ENCODE assay signal across 15 cellular contexts in the genomic region with DNA sequence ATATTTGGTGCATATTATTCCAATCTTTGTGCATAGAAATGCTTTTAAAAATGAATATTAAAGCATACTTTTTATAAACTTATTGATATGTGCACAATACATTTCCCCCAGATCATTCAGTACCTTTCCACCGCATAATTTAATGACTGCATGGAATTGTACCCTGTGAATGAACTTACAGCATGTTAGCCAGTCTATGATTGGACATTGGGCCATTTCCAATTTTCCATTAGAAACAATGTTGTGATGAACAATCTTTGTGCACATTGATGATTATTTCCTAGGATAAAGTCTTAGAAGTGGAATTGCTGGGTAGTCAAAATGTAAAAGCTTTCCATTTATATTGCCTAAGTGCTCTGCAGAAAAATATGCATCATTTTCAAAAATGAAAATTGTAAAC.
DNase-seq lines count a peak whose midpoint lies in the region; ATAC-seq, FAIRE-seq and TF ChIP-seq lines count a peak whose summit lies in the region.
"Had no signal": no experiment of that assay in that cellular context is flagged by ENCODE, and none has a peak within 500 bp of the region (broad histone marks: within the 10 kb centered on the region; RNA-seq: fewer than 3 reads in every experiment).

No MANE protein-coding gene starts in this region.

- BruUV-seq in endothelial cell of umbilical vein (replicated peaks; lab: Mats Ljungman, UMichigan), result no TSS peak

- peaks cover 0 to 6% (median 0%) of the 10 kb centered on the region in 6 donors for H3K9me3 Mint-ChIP-seq in immature natural killer cell
- H3K9me3 Mint-ChIP-seq: CD4-positive, CD25-positive, alpha-beta regulatory T cell had no signal

- H3K36me3 ChIP-seq in ACC112 (ENCODE audit: insufficient read depth, low read length), result no peaks in the 10 kb centered on the region; the same call in 1 of the 2 replicates
- no peaks in the 10 kb centered on the region for H3K36me3 ChIP-seq in adipocyte (ENCODE audit: control insufficient read depth, insufficient read depth, low read length, severe bottlenecking)
- peaks cover 0 to under 1% of the 10 kb centered on the region in 2 experiments for H3K36me3 ChIP-seq in endothelial cell of umbilical vein (ENCODE audit: control insufficient read depth in 2 of 2, extremely low read depth in 1 of 2, insufficient read depth in 2 of 2, low read length in 2 of 2)
- no peaks in the 10 kb centered on the region for H3K36me3 ChIP-seq in osteoblast (ENCODE audit: insufficient read depth, low read length)
- H3K36me3 ChIP-seq: HAP-1 had no signal

- H3K27ac Mint-ChIP-seq in immature natural killer cell, result no peak overlapping the region
- H3K27ac Mint-ChIP-seq: CD4-positive, CD25-positive, alpha-beta regulatory T cell had no signal

- H3K9ac ChIP-seq in adipocyte (ENCODE audit: low read length), result no peak overlapping the region
- H3K9ac ChIP-seq in endothelial cell of umbilical vein (replicated peaks; ENCODE audit: extremely low read depth, insufficient read depth, low read length), result no peak overlapping the region
- H3K9ac ChIP-seq: BLaER1 treated with 17β-estradiol and CSF1 and Interleukin-3, amounts not matched to agents 10 nM and 100 nM had no signal

- H3K79me2 ChIP-seq in ACC112 (ENCODE audit: control insufficient read depth, insufficient read depth, low read length, unreplicated experiment) (no peaks in the 10 kb centered on the region), endothelial cell of umbilical vein (ENCODE audit: control insufficient read depth, insufficient read depth, low read length) (no peaks in the 10 kb centered on the region), osteoblast (ENCODE audit: insufficient read depth, low read length) (no peaks in the 10 kb centered on the region)

- H4K20me1 ChIP-seq in endothelial cell of umbilical vein (replicated peaks; ENCODE audit: control insufficient read depth, extremely low read depth, insufficient read depth, low read length) (no peaks in the 10 kb centered on the region), osteoblast (ENCODE audit: insufficient read depth, low read length) (no peaks in the 10 kb centered on the region)
- H4K20me1 ChIP-seq: BLaER1 treated with 17β-estradiol and CSF1 and Interleukin-3, amounts not matched to agents 10 nM and 100 nM had no signal

- no peak for TF ChIP-seq POLR2A in endothelial cell of umbilical vein (IDR thresholded peaks at IDR 0.05; ENCODE audit: low read depth, low read length)

- H3K4me1 Mint-ChIP-seq in immature natural killer cell, result no peaks in the 10 kb centered on the region
- H3K4me1 Mint-ChIP-seq: CD4-positive, CD25-positive, alpha-beta regulatory T cell had no signal

- no peak for FAIRE-seq in endothelial cell of umbilical vein (lab: Jason Lieb, UNC)

- H3K4me3 Mint-ChIP-seq in immature natural killer cell, result no peak overlapping the region
- H3K4me3 Mint-ChIP-seq: CD4-positive, CD25-positive, alpha-beta regulatory T cell had no signal

- H3K4me1 ChIP-seq in ACC112 (ENCODE audit: control insufficient read depth, insufficient read depth, low read length, unreplicated experiment) (peaks cover 21% of the 10 kb centered on the region), adipocyte (ENCODE audit: control insufficient read depth, insufficient read depth, low read length) (peaks cover 10% of the 10 kb centered on the region), endothelial cell of umbilical vein (ENCODE audit: control insufficient read depth, extremely low read depth, insufficient read depth, low read length) (peaks cover 13% of the 10 kb centered on the region), osteoblast (ENCODE audit: insufficient read depth, low read length) (peaks cover 28% of the 10 kb centered on the region)
- H3K4me1 ChIP-seq: BLaER1 treated with 17β-estradiol and CSF1 and Interleukin-3, amounts not matched to agents 10 nM and 100 nM had no signal

- H3K9me3 ChIP-seq in adipocyte (ENCODE audit: control insufficient read depth, low read length) (no peaks in the 10 kb centered on the region), endothelial cell of umbilical vein (replicated peaks; ENCODE audit: control insufficient read depth, insufficient read depth, low read length) (no peaks in the 10 kb centered on the region), osteoblast (ENCODE audit: low read depth, low read length) (no peaks in the 10 kb centered on the region)
- H3K9me3 ChIP-seq: BLaER1 treated with 17β-estradiol and CSF1 and Interleukin-3, amounts not matched to agents 10 nM and 100 nM; HAP-1 had no signal

- H3K27ac ChIP-seq in ACC112 (ENCODE audit: low read depth, low read length) (peak overlapping the region; percentile 48), endothelial cell of umbilical vein (ENCODE audit: insufficient read depth, low read depth, low read length) (no peak overlapping the region), osteoblast (ENCODE audit: low read depth, low read length) (peak overlapping the region; percentile 52)
- H3K27ac ChIP-seq: BLaER1 treated with 17β-estradiol and CSF1 and Interleukin-3, amounts not matched to agents 10 nM and 100 nM had no signal

- no peak overlapping the region for H2AFZ ChIP-seq in ACC112 (ENCODE audit: low read length, unreplicated experiment)
- no peak overlapping the region for H2AFZ ChIP-seq in endothelial cell of umbilical vein (ENCODE audit: low read depth, low read length)
- H2AFZ ChIP-seq in osteoblast (ENCODE audit: low read length), result no peak overlapping the region

- no peaks in the 10 kb centered on the region for H3K9me1 ChIP-seq in endothelial cell of umbilical vein (replicated peaks; ENCODE audit: control insufficient read depth, extremely low read depth, insufficient read depth, low read length)

- no peak for DNase-seq in adipocyte (ENCODE audit: low read depth)
- no peak for DNase-seq in endothelial cell of umbilical vein (ENCODE audit: low read depth, low spot score)
- DNase-seq in osteoblast (ENCODE audit: insufficient read length, low spot score, missing footprints), result no peak
- no peak for DNase-seq in immature natural killer cell
- no peak for DNase-seq in activated naive CD4-positive, alpha-beta T cell treated with anti-CD3 and anti-CD28 coated beads, Interleukin-2, amount 50 U/mL, for 16 hours
- DNase-seq: 8988T; CD4-positive, CD25-positive, alpha-beta regulatory T cell; DMS53; GF-D8; GOT3 had no signal

- intact Hi-C loops in endothelial cell of umbilical vein (cut with micrococcal nuclease), result no loop called here

- no peaks in the 10 kb centered on the region for H3K27me3 ChIP-seq in ACC112 (ENCODE audit: insufficient read depth, low read length)
- no peaks in the 10 kb centered on the region for H3K27me3 ChIP-seq in adipocyte (replicated peaks; ENCODE audit: control insufficient read depth, insufficient read depth, low read length)
- no peaks in the 10 kb centered on the region for H3K27me3 ChIP-seq in endothelial cell of umbilical vein (ENCODE audit: control insufficient read depth in 2 of 2, insufficient read depth in 2 of 2, low read length in 2 of 2)
- H3K27me3 ChIP-seq in osteoblast (ENCODE audit: insufficient read depth, low read length), result no peaks in the 10 kb centered on the region
- H3K27me3 ChIP-seq: BLaER1 treated with 17β-estradiol and CSF1 and Interleukin-3, amounts not matched to agents 10 nM and 100 nM had no signal

- CTCF ChIA-PET in endothelial cell of umbilical vein (lab: Charles Lee), result no interaction called here

- TF ChIP-seq CTCF in endothelial cell of umbilical vein (IDR thresholded peaks at IDR 0.05; ENCODE audit: extremely low read depth in 1 of 2, insufficient read depth in 1 of 2, low read depth in 1 of 2, low read length in 2 of 2) (no peak), osteoblast (IDR thresholded peaks at IDR 0.05; ENCODE audit: extremely low read depth, low read depth, low read length) (no peak)

- H3K4me3 ChIP-seq in ACC112 (ENCODE audit: low read depth, low read length) (peak overlapping the region; percentile 60), adipocyte (ENCODE audit: low read length) (peak overlapping the region; percentile 38), endothelial cell of umbilical vein (replicated peaks in 1 of 3; ENCODE audit: insufficient read depth in 1 of 3, low read depth in 1 of 3, low read length in 3 of 3) (no peak overlapping the region), osteoblast (ENCODE audit: insufficient read depth, low read length) (peak overlapping the region; percentile 6)
- H3K4me3 ChIP-seq: BLaER1 treated with 17β-estradiol and CSF1 and Interleukin-3, amounts not matched to agents 10 nM and 100 nM; HAP-1 had no signal

- ATAC-seq in GM21515 (IDR thresholded peaks at IDR 0.05; ENCODE audit: unreplicated experiment) (no peak), GM21825 (IDR thresholded peaks at IDR 0.05; ENCODE audit: unreplicated experiment) (no peak)

- H3K27me3 Mint-ChIP-seq in immature natural killer cell (ENCODE audit: low read depth in 3 of 3), result no peaks in the 10 kb centered on the region
- H3K27me3 Mint-ChIP-seq: CD4-positive, CD25-positive, alpha-beta regulatory T cell had no signal

- dilution Hi-C loops in endothelial cell of umbilical vein (cut with MboI; ENCODE audit: extremely low pct_ligation_motif_present, low sequenced_read_pairs), result no loop called here

- H3K36me3 Mint-ChIP-seq in immature natural killer cell, result peaks cover 5 to 26% (median 8%) of the 10 kb centered on the region in 3 donors

- POLR2A ChIA-PET in endothelial cell of umbilical vein (lab: Charles Lee), result no interaction called here

- peak overlapping the region; percentile 16 for H3K4me2 ChIP-seq in endothelial cell of umbilical vein (ENCODE audit: insufficient read depth, low read length)
- H3K4me2 ChIP-seq in osteoblast (ENCODE audit: insufficient read depth, low read length), result peak overlapping the region; percentile 68
- H3K4me2 ChIP-seq: BLaER1 treated with 17β-estradiol and CSF1 and Interleukin-3, amounts not matched to agents 10 nM and 100 nM had no signal

TF ChIP-seq in endothelial cell of umbilical vein, 7 proteins besides CTCF, POLR2A, EP300 and RAD21:
- TF ChIP-seq JUN (IDR thresholded peaks at IDR 0.05; ENCODE audit: borderline replicate concordance, insufficient read depth, insufficient read length, low read depth) (no peak), MYC (IDR thresholded peaks at IDR 0.05; ENCODE audit: low read depth, low read length) (no peak), GATA2 (IDR thresholded peaks at IDR 0.05; ENCODE audit: insufficient read depth, insufficient read length, low read depth, low read length) (no peak), POLR2AphosphoS5 (IDR thresholded peaks at IDR 0.05; ENCODE audit: insufficient read depth, low read depth, low read length) (no peak), FOS (IDR thresholded peaks at IDR 0.05; ENCODE audit: borderline replicate concordance, insufficient read depth, low read length) (no peak), EZH2 (IDR thresholded peaks at IDR 0.05; ENCODE audit: borderline replicate concordance, low read depth, low read length, severe bottlenecking) (no peak)
- TF ChIP-seq, protein P1, sequence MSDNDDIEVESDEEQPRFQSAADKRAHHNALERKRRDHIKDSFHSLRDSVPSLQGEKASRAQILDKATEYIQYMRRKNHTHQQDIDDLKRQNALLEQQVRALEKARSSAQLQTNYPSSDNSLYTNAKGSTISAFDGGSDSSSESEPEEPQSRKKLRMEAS (IDR thresholded peaks at IDR 0.05; ENCODE audit: insufficient read depth, insufficient read length), result no peak
TF ChIP-seq in endothelial cell of umbilical vein: peak in this region for 0.

Comparison
In these comparisons a context has a peak if more than half of its experiments do, and no peak if none do; other contexts are left out.
1. H3K4me3 ChIP-seq: peak in ACC112 (single experiment), adipocyte (single experiment) and osteoblast (single experiment); none in endothelial cell of umbilical vein (0 of 3).